Comparison of ENCODE assay signal across 17 cellular contexts in the genomic region with DNA sequence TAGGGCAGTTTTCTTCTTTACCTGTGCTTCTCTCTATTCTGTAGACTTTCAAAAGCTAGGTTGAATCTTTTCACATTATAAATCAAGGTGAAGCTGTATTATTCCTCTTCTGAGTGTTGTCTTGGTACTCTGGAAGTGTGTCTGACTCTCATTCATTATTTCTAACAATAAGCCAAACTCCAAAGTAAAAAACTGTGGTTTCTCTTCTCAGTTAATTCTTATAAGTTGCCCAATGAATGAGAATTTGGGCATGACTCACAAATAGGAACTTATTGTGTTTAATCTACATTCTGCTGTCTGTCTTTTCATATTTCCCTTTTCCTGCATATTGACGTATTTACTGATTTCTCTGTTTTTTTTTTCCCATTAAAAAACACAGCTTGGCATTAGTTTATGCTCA.
A peak's percentile ranks its signal among the peaks of the same experiment; 100 is the strongest.
DNase-seq lines count a peak whose midpoint lies in the region; ATAC-seq and TF ChIP-seq lines count a peak whose summit lies in the region.
"Had no signal": no experiment of that assay in that cellular context is flagged by ENCODE, and none has a peak within 500 bp of the region (broad histone marks: within the 10 kb centered on the region; RNA-seq: fewer than 3 reads in every experiment).

No MANE protein-coding gene starts in this region.

- H3K27me3 Mint-ChIP-seq in MCF 10A (ENCODE audit: insufficient read depth, unreplicated experiment): no peaks in the 10 kb centered on the region
- H3K27me3 Mint-ChIP-seq: CD8-positive, alpha-beta memory T cell had no signal

- intact Hi-C loops in MCF 10A (cut with micrococcal nuclease): no loop called here
- intact Hi-C loops in breast epithelium (cut with DNase I; ENCODE audit: low total_unique reads): no loop called here

- TF ChIP-seq CTCF in MCF 10A (IDR thresholded peaks at IDR 0.05; ENCODE audit: unreplicated experiment) (no peak), breast epithelium (IDR thresholded peaks at IDR 0.05) (no peak), choroid plexus epithelial cell (conservative IDR thresholded peaks at IDR 0.05; ENCODE audit: low read depth, low read length) (no peak), smooth muscle cell (IDR thresholded peaks at IDR 0.05; ENCODE audit: borderline replicate concordance, insufficient read depth, poor library complexity, severe bottlenecking) (no peak)

- H3K9ac ChIP-seq in smooth muscle cell (ENCODE audit: low read depth): no peak overlapping the region

- 77% methylated on average over 1 of the region's 1 CpG for WGBS in smooth muscle cell (ENCODE audit: low lambda C conversion rate)

- POLR2A ChIA-PET in MCF 10A (lab: Yijun Ruan, JAX): interaction anchor here (0.6 to 1.8 kb wide), 3 partner anchors 109 to 1706 kb away, joined by 3 to 9 read pairs (median 3); no protein-coding TSS in a partner anchor

- H3K4me3 ChIP-seq in breast epithelium (no peak overlapping the region), choroid plexus epithelial cell (ENCODE audit: low read depth, low read length) (no peak overlapping the region), smooth muscle cell (no peak overlapping the region)
- H3K4me3 ChIP-seq: PC-9 had no signal

- BruUV-seq in MCF 10A (replicated peaks; lab: Mats Ljungman, UMichigan): no TSS peak

- H3K9me3 ChIP-seq in breast epithelium: no peaks in the 10 kb centered on the region
- no peaks in the 10 kb centered on the region for H3K9me3 ChIP-seq in smooth muscle cell (replicated peaks; ENCODE audit: low read depth)

- no peaks in the 10 kb centered on the region for H4K20me1 ChIP-seq in smooth muscle cell (ENCODE audit: low read depth)

- DNase-seq in MCF 10A (ENCODE audit: unreplicated experiment) (peak; percentile 61), breast epithelium (ENCODE audit: low spot score in 2 of 2) (no peak), choroid plexus epithelial cell (ENCODE audit: low read depth) (peak; percentile 37), glomerular endothelial cell (ENCODE audit: extremely low read depth, low read depth, low spot score) (peak; percentile 31), smooth muscle cell (lab: John Stamatoyannopoulos, UW; ENCODE audit: unreplicated experiment) (no peak)
- DNase-seq: CD8-positive, alpha-beta memory T cell; GF-D8; GOT3; MV-4-11; NCI-H1436; NCI-H2029 treated with DMSO at 0.1 percent for 48 hours; NCI-H2171 treated with DMSO at 0.1 percent for 48 hours; NCI-H774; PC-9 had no signal

- H3K27ac ChIP-seq in breast epithelium (no peak overlapping the region), smooth muscle cell (ENCODE audit: low read depth) (no peak overlapping the region)
- H3K27ac ChIP-seq: PC-9 had no signal

- no peaks in the 10 kb centered on the region for H3K9me3 Mint-ChIP-seq in MCF 10A (ENCODE audit: unreplicated experiment)

- H3K4me3 Mint-ChIP-seq in MCF 10A (ENCODE audit: unreplicated experiment): no peak overlapping the region
- H3K4me3 Mint-ChIP-seq: CD8-positive, alpha-beta memory T cell had no signal

- H3K4me2 ChIP-seq in smooth muscle cell: no peak overlapping the region
- H3K4me2 ChIP-seq: PC-9 had no signal

- H3K27ac Mint-ChIP-seq in MCF 10A (ENCODE audit: low read depth, unreplicated experiment): peak overlapping the region; percentile 75
- H3K27ac Mint-ChIP-seq: CD8-positive, alpha-beta memory T cell had no signal

- TF ChIP-seq POLR2A in breast epithelium (IDR thresholded peaks at IDR 0.05): no peak

- no peaks in the 10 kb centered on the region for H3K36me3 ChIP-seq in breast epithelium
- no peaks in the 10 kb centered on the region for H3K36me3 ChIP-seq in smooth muscle cell (ENCODE audit: low read depth)

- CTCF ChIA-PET in MCF 10A (lab: Yijun Ruan, JAX): interaction anchor here (1.1 kb wide), 1 partner anchor 100 kb away, joined by 3 read pairs; no protein-coding TSS in a partner anchor

- H3K4me1 ChIP-seq in breast epithelium (no peaks in the 10 kb centered on the region), smooth muscle cell (ENCODE audit: low read depth) (no peaks in the 10 kb centered on the region)

- peaks cover 12% of the 10 kb centered on the region for H3K36me3 Mint-ChIP-seq in MCF 10A (ENCODE audit: insufficient read depth, unreplicated experiment)
- H3K36me3 Mint-ChIP-seq: CD8-positive, alpha-beta memory T cell had no signal

- no peak overlapping the region for H2AFZ ChIP-seq in smooth muscle cell (ENCODE audit: low read depth)
- H2AFZ ChIP-seq: PC-9 had no signal

- H3F3A ChIP-seq in smooth muscle cell (ENCODE audit: low read depth): no peaks in the 10 kb centered on the region

- H3K27me3 ChIP-seq in breast epithelium: no peaks in the 10 kb centered on the region
- no peaks in the 10 kb centered on the region for H3K27me3 ChIP-seq in smooth muscle cell (ENCODE audit: low read depth)

- H3K4me1 Mint-ChIP-seq in MCF 10A (ENCODE audit: insufficient read depth, unreplicated experiment): peaks cover 19% of the 10 kb centered on the region
- H3K4me1 Mint-ChIP-seq: CD8-positive, alpha-beta memory T cell had no signal

- ATAC-seq in HG03354 (IDR thresholded peaks at IDR 0.05; ENCODE audit: poor library complexity, severe bottlenecking, unreplicated experiment) (no peak), GM18907 (IDR thresholded peaks at IDR 0.05; ENCODE audit: unreplicated experiment) (no peak), esophagus mucosa (no peak)

- H3K79me2 ChIP-seq in smooth muscle cell (ENCODE audit: low read depth): no peaks in the 10 kb centered on the region

Comparison
In these comparisons a context has a peak if more than half of its experiments do, and no peak if none do; other contexts are left out.
1. DNase-seq: peak in MCF 10A (single experiment), choroid plexus epithelial cell (single experiment) and glomerular endothelial cell (single experiment); none in breast epithelium (0 of 2) and smooth muscle cell (single experiment).